ENCODE assay signal across 22 cellular contexts in the genomic region with DNA sequence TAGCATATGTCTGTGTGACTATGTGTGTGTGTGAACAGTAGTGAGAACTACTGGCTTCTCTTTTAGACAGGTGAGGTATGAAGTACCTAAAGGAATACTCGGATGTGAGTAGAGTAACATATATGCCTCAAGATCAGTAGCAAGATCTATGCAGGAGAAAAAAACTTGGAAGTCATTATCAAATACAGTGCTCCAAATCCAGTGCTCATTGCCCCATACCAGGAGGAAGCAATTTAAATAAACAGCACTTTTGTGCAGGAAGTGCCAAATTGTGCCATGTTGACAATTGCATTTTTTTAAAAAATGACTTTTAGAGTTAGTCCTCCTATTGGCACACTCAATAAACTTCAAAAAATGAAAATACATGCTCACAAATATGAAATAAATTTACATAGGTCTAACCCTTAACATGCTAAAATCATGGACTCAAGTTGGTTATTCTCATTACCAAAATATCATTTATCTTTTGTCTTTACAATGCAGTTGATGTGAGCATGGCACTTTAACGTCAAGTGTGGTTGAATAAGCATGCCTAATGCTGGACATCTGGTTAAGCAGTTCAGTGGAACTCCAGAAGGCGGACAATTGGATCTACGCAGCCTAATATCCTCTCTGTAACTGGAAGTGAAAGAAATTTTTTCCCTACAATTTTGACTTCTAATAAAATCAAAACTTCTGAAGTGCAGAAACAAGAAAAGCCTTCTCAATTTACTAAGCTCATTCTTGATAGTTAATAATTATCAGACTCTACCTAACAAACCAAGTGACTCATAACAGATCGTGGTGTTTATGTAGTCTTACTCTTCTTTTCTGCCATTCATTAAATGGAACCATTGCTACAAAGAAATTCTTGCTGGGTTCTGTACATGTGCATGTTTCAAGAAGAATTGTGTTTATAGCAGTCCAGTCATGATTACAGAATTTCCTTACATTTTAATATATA.
DNase-seq lines count a peak whose midpoint lies in the region; ATAC-seq, FAIRE-seq and TF ChIP-seq lines count a peak whose summit lies in the region.
"Had no signal": no experiment of that assay in that cellular context is flagged by ENCODE, and none has a peak within 500 bp of the region (broad histone marks: within the 10 kb centered on the region; RNA-seq: fewer than 3 reads in every experiment).

No MANE protein-coding gene starts in this region.

- no TSS peak for BruUV-seq in GM12878 (replicated peaks; lab: Mats Ljungman, UMichigan)

- no peak overlapping the region for H2BK120ac ChIP-seq in mesenchymal stem cell (ENCODE audit: low read depth, low read length)

- no peak for TF ChIP-seq EP300 in GM12878 (IDR thresholded peaks at IDR 0.05; ENCODE audit: borderline replicate concordance in 1 of 2, control insufficient read depth in 1 of 2, low read depth in 2 of 2, low read length in 2 of 2)

- H2AFZ ChIP-seq in GM12878 (ENCODE audit: control insufficient read depth, low read depth, low read length) = no peak overlapping the region
- H2AFZ ChIP-seq in mesenchymal stem cell (ENCODE audit: low read depth, low read length) = no peak overlapping the region

- H3K79me2 ChIP-seq in GM12878 (ENCODE audit: control insufficient read depth, insufficient read depth, low read length) = no peaks in the 10 kb centered on the region

- POLR2A ChIA-PET in GM12878 (lab: Charles Lee) = no interaction called here
- POLR2A ChIA-PET in activated CD8-positive, alpha-beta T cell treated with anti-CD3 and anti-CD28 coated beads, Interleukin-2, amount 10 ng/mL, durations not matched to agents 7 days and 5 days (lab: Charles Lee) = no interaction called here

- H2BK5ac ChIP-seq in mesenchymal stem cell (ENCODE audit: low read depth, low read length, poor library complexity, severe bottlenecking) = no peak overlapping the region

- H3K4me3 Mint-ChIP-seq in activated CD8-positive, alpha-beta T cell treated with anti-CD3 and anti-CD28 coated beads, Interleukin-2, amount 10 ng/mL, durations not matched to agents 7 days and 5 days = no peak overlapping the region
- H3K4me3 Mint-ChIP-seq: activated naive CD8-positive, alpha-beta T cell treated with anti-CD3 and anti-CD28 coated beads, Interleukin-2, amount 50 U/mL, for 24 hours; B cell; H9; T-helper 1 cell treated with Interleukin-12 subunit alpha and Interleukin-12 subunit beta and Interleukin-4 antibody, amounts not matched to agents 30 μg/mL and 1 μg/mL, for 36 hours; WTC11 had no signal

- no peaks in the 10 kb centered on the region for H3K27me3 ChIP-seq in GM12878 (replicated peaks in 1 of 2; ENCODE audit: control insufficient read depth in 2 of 2, insufficient read depth in 2 of 2, low read length in 1 of 2)
- H3K27me3 ChIP-seq in mesenchymal stem cell (ENCODE audit: control insufficient read depth in 1 of 2, insufficient read depth in 1 of 2, low read length in 2 of 2) = no peaks in the 10 kb centered on the region
- H3K27me3 ChIP-seq: esophagus muscularis mucosa, heart left ventricle had no signal

- no peaks in the 10 kb centered on the region for H3K79me1 ChIP-seq in mesenchymal stem cell (replicated peaks; ENCODE audit: low read length, poor library complexity, severe bottlenecking)

- SMC1A ChIA-PET in GM12878 (lab: Charles Lee; ENCODE audit: uncharacterized antibody, unreplicated experiment) = no interaction called here

- peak; percentile 78 for ATAC-seq in GM18861 (IDR thresholded peaks at IDR 0.05; ENCODE audit: unreplicated experiment)
- peak; percentile 80 for ATAC-seq in HG02981 (IDR thresholded peaks at IDR 0.05; ENCODE audit: unreplicated experiment)
- peak; percentile 29; the same call in 2 of the 3 replicates for ATAC-seq in GM12878
- ATAC-seq in left ventricle myocardium superior = no peak
- ATAC-seq in activated CD8-positive, alpha-beta T cell treated with anti-CD3 and anti-CD28 coated beads, Interleukin-2, amount 10 ng/mL, durations not matched to agents 7 days and 5 days = no peak
- ATAC-seq: activated naive CD8-positive, alpha-beta T cell treated with anti-CD3 and anti-CD28 coated beads, Interleukin-2, amount 50 U/mL, for 24 hours; heart left ventricle; Right ventricle myocardium inferior had no signal

- no peak overlapping the region for H2BK15ac ChIP-seq in mesenchymal stem cell (ENCODE audit: low read depth, poor library complexity, severe bottlenecking)

- TF ChIP-seq CTCF in GM12878 (IDR thresholded peaks at IDR 0.05 in 2 of 3, conservative IDR thresholded peaks at IDR 0.05 in 1 of 3; ENCODE audit: control insufficient read depth in 2 of 3, extremely low read depth in 1 of 3, insufficient read depth in 1 of 3, low read depth in 3 of 3, low read length in 3 of 3) = no peak

- H3K9me3 Mint-ChIP-seq in activated CD8-positive, alpha-beta T cell treated with anti-CD3 and anti-CD28 coated beads, Interleukin-2, amount 10 ng/mL, durations not matched to agents 7 days and 5 days (ENCODE audit: insufficient read depth) = no peaks in the 10 kb centered on the region
- H3K9me3 Mint-ChIP-seq: activated naive CD8-positive, alpha-beta T cell treated with anti-CD3 and anti-CD28 coated beads, Interleukin-2, amount 50 U/mL, for 24 hours; T-helper 1 cell treated with Interleukin-12 subunit alpha and Interleukin-12 subunit beta and Interleukin-4 antibody, amounts not matched to agents 30 μg/mL and 1 μg/mL, for 36 hours had no signal

- H3K27me3 Mint-ChIP-seq in activated CD8-positive, alpha-beta T cell treated with anti-CD3 and anti-CD28 coated beads, Interleukin-2, amount 10 ng/mL, durations not matched to agents 7 days and 5 days (ENCODE audit: low read depth) = peaks cover 12% of the 10 kb centered on the region

- no peaks in the 10 kb centered on the region for H3K36me3 Mint-ChIP-seq in activated CD8-positive, alpha-beta T cell treated with anti-CD3 and anti-CD28 coated beads, Interleukin-2, amount 10 ng/mL, durations not matched to agents 7 days and 5 days (ENCODE audit: low read depth)

- RAD21 ChIA-PET in GM12878 (lab: Charles Lee; ENCODE audit: unreplicated experiment) = no interaction called here

- H3K4me1 ChIP-seq in GM12878 (ENCODE audit: control insufficient read depth, insufficient read depth, low read length) = no peaks in the 10 kb centered on the region
- peaks cover 2% of the 10 kb centered on the region for H3K4me1 ChIP-seq in mesenchymal stem cell (ENCODE audit: control insufficient read depth, insufficient read depth, low read depth, low read length)

- no peak overlapping the region for H4K8ac ChIP-seq in mesenchymal stem cell (ENCODE audit: low read length)

- H3K36me3 ChIP-seq in GM12878 (ENCODE audit: control insufficient read depth in 2 of 2, insufficient read depth in 2 of 2, low read length in 1 of 2) = no peaks in the 10 kb centered on the region
- no peaks in the 10 kb centered on the region for H3K36me3 ChIP-seq in mesenchymal stem cell (ENCODE audit: control insufficient read depth in 1 of 2, insufficient read depth in 2 of 2, low read depth in 1 of 2, low read length in 2 of 2)
- H3K36me3 ChIP-seq: esophagus muscularis mucosa, heart left ventricle, thoracic aorta had no signal

- H3K14ac ChIP-seq in mesenchymal stem cell (ENCODE audit: low read length in 2 of 2) = no peak overlapping the region

- no peak for TF ChIP-seq POLR2A in GM12878 (IDR thresholded peaks at IDR 0.05; ENCODE audit: low read depth, low read length)

- no peak overlapping the region for H3K4ac ChIP-seq in mesenchymal stem cell (ENCODE audit: low read depth in 1 of 2, low read length in 2 of 2)

- H3K23ac ChIP-seq in mesenchymal stem cell (ENCODE audit: low read length in 2 of 2) = no peak overlapping the region

- H4K20me1 ChIP-seq in GM12878 (ENCODE audit: control insufficient read depth, insufficient read depth) = no peaks in the 10 kb centered on the region

- no peak overlapping the region for H3K4me3 ChIP-seq in GM12878
- H3K4me3 ChIP-seq in mesenchymal stem cell (ENCODE audit: insufficient read depth in 1 of 2, low read depth in 1 of 2, low read length in 2 of 2) = no peak overlapping the region
- H3K4me3 ChIP-seq: dorsolateral prefrontal cortex, esophagus muscularis mucosa, heart left ventricle, thoracic aorta had no signal

- no peak overlapping the region for H2BK12ac ChIP-seq in mesenchymal stem cell (ENCODE audit: low read length in 2 of 2)

- H3K27ac Mint-ChIP-seq in activated CD8-positive, alpha-beta T cell treated with anti-CD3 and anti-CD28 coated beads, Interleukin-2, amount 10 ng/mL, durations not matched to agents 7 days and 5 days = no peak overlapping the region
- H3K27ac Mint-ChIP-seq: activated naive CD8-positive, alpha-beta T cell treated with anti-CD3 and anti-CD28 coated beads, Interleukin-2, amount 50 U/mL, for 24 hours; B cell; H9; T-helper 1 cell treated with Interleukin-12 subunit alpha and Interleukin-12 subunit beta and Interleukin-4 antibody, amounts not matched to agents 30 μg/mL and 1 μg/mL, for 36 hours; WTC11 had no signal

- H3K18ac ChIP-seq in mesenchymal stem cell (ENCODE audit: low read depth in 1 of 2, low read length in 2 of 2) = no peak overlapping the region

- intact Hi-C loops in GM12878 (cut with micrococcal nuclease; ENCODE audit: unreplicated experiment) = no loop called here
- intact Hi-C loops in left ventricle myocardium superior (cut with micrococcal nuclease) = no loop called here

- no peak for FAIRE-seq in GM12878 (lab: Jason Lieb, UNC)
- FAIRE-seq: bronchial epithelial cell had no signal

- CTCF ChIA-PET in GM12878 (lab: Yijun Ruan, JAX) = no interaction called here
- CTCF ChIA-PET in activated CD8-positive, alpha-beta T cell treated with anti-CD3 and anti-CD28 coated beads, Interleukin-2, amount 10 ng/mL, durations not matched to agents 7 days and 5 days (lab: Charles Lee) = no interaction called here

- H3K9me3 ChIP-seq in GM12878 (replicated peaks; ENCODE audit: control insufficient read depth, insufficient read depth, low read length) = no peaks in the 10 kb centered on the region
- no peaks in the 10 kb centered on the region for H3K9me3 ChIP-seq in mesenchymal stem cell (ENCODE audit: control insufficient read depth, low read length)
- H3K9me3 ChIP-seq: esophagus muscularis mucosa, heart left ventricle, thoracic aorta had no signal

- in situ Hi-C loops in GM12878 (cut with MboI) = no loop called here

- no peak overlapping the region for H2AK5ac ChIP-seq in mesenchymal stem cell (ENCODE audit: low read length, severe bottlenecking)

- TF ChIP-seq RAD21 in GM12878 (IDR thresholded peaks at IDR 0.05; ENCODE audit: insufficient read depth, low read depth, low read length) = no peak

- H3K4me2 ChIP-seq in GM12878 (ENCODE audit: control insufficient read depth, insufficient read depth) = no peak overlapping the region
- H3K4me2 ChIP-seq in mesenchymal stem cell (ENCODE audit: low read length, poor library complexity, severe bottlenecking) = no peak overlapping the region

- no peak overlapping the region for H4K91ac ChIP-seq in mesenchymal stem cell (ENCODE audit: low read length)

- H3K4me1 Mint-ChIP-seq in activated CD8-positive, alpha-beta T cell treated with anti-CD3 and anti-CD28 coated beads, Interleukin-2, amount 10 ng/mL, durations not matched to agents 7 days and 5 days (ENCODE audit: low read depth) = no peaks in the 10 kb centered on the region
- H3K4me1 Mint-ChIP-seq: activated naive CD8-positive, alpha-beta T cell treated with anti-CD3 and anti-CD28 coated beads, Interleukin-2, amount 50 U/mL, for 24 hours; B cell; H9; WTC11 had no signal

- 58% methylated on average over 5 of the region's 5 CpGs for WGBS in GM12878 (ENCODE audit: insufficient coverage, insufficient replicate concordance, low lambda C conversion rate, missing lambda C conversion rate)
- WGBS in mesenchymal stem cell = 98% methylated on average over 4 of the region's 5 CpGs

- H3K9ac ChIP-seq in GM12878 (ENCODE audit: control insufficient read depth, insufficient read depth, low read length) = no peak overlapping the region
- no peak overlapping the region for H3K9ac ChIP-seq in mesenchymal stem cell (ENCODE audit: low read length)

- H3K27ac ChIP-seq in GM12878 (ENCODE audit: control insufficient read depth, insufficient read depth) = no peak overlapping the region
- peak overlapping the region; percentile 91 for H3K27ac ChIP-seq in mesenchymal stem cell (ENCODE audit: low read length, poor library complexity, severe bottlenecking)
- H3K27ac ChIP-seq: dorsolateral prefrontal cortex, esophagus muscularis mucosa, heart left ventricle, thoracic aorta had no signal

- DNase-seq in GM12878 (ENCODE audit: low read depth, low spot score) = no peak
- DNase-seq in mesenchymal stem cell = no peak
- DNase-seq in NCI-H748 treated with DMSO at 0.1 percent for 48 hours (lab: John Stamatoyannopoulos, UW) = no peak
- no peak for DNase-seq in NCI-H1417 treated with DMSO at 0.1 percent for 48 hours (lab: John Stamatoyannopoulos, UW)
- DNase-seq in left ventricle myocardium superior = no peak
- no peak for DNase-seq in activated CD8-positive, alpha-beta T cell treated with anti-CD3 and anti-CD28 coated beads, Interleukin-2, amount 10 ng/mL, durations not matched to agents 7 days and 5 days
- DNase-seq: activated naive CD8-positive, alpha-beta T cell treated with anti-CD3 and anti-CD28 coated beads, Interleukin-2, amount 50 U/mL, for 24 hours; DMS153; dorsolateral prefrontal cortex; H9; heart left ventricle; islet precursor cell; nucleus accumbens had no signal

Comparison
In these comparisons a context has a peak if more than half of its experiments do, and no peak if none do; other contexts are left out.
1. ATAC-seq: peak in GM18861 (single experiment), HG02981 (single experiment) and GM12878 (single experiment); none in left ventricle myocardium superior (single experiment) and activated CD8-positive, alpha-beta T cell treated with anti-CD3 and anti-CD28 coated beads, Interleukin-2, amount 10 ng/mL, durations not matched to agents 7 days and 5 days (single experiment).